Comparison of ENCODE assay signal across 27 cellular contexts in the genomic region with DNA sequence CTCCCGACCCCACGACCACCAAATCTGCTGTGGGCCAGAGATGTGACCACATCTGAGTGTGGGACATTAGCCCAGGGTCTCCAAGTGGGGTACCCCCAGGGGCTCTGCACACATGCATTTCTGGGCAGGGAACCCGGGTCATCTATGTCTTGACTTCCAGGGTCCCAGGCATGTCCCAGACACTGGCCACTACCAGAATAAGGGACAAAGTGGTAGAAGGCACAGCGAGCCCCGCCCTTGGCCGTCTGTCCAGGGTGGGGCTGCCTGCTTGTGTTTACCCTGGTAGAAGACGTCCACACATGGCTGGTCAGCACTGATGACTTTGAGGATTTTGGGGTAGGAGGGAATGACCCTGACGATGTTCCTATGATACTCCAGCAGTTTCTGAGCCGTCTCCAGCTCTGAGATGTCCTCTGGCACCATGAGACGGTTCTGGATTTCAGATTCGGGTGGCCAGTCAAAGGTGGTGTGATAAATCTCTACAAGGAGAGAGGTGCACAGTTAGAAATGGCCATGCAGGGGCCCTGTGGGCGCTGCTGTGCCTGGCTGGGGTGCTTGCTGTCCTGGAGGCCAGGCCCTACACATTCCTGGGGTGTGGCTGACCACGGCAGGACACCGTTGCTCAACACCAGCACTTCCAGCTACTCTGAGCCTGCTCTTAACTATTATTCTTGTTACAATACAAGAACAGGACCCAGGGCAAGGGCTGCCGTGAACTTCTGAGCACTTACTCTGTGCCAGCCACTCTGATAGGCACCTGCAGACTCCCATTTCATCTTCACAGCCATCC. TPM values are rescaled to one million over a fixed set of nuclear protein-coding genes. Genes with fewer than 3 reads are reported as not detected.
"Had no signal": no experiment of that assay in that cellular context is flagged by ENCODE, and none has a peak within 500 bp of the region (broad histone marks: within the 10 kb centered on the region; RNA-seq: fewer than 3 reads in every experiment).

No MANE protein-coding gene starts in this region.

- H3K9me3 ChIP-seq: gastroesophageal sphincter, ovary, right lobe of liver had no signal

- DNase-seq: activated CD4-positive, alpha-beta T cell treated with anti-CD3 and anti-CD28 coated beads for 36 hours; activated CD4-positive, CD25-positive, alpha-beta regulatory T cell; activated CD8-positive, alpha-beta memory T cell treated with anti-CD3 and anti-CD28 coated beads for 24 hours; activated naive CD8-positive, alpha-beta T cell treated with anti-CD3 and anti-CD28 coated beads, Interleukin-2, amount 50 U/mL, for 24 hours; activated T-cell treated with anti-CD3 and anti-CD28 coated beads, Interleukin-2, amount 50 U/mL, for 1 hour; amygdala; effector memory CD8-positive, alpha-beta T cell; erythroblast; left colon; naive B cell; nephron progenitor cell; right lobe of liver; stimulated activated CD4-positive, alpha-beta T cell treated with anti-CD3 and anti-CD28 coated beads, Interleukin-1b, Interleukin-23, amount 100 ng/mL, for 48 hours; stimulated activated CD4-positive, alpha-beta T cell treated with anti-CD3 and anti-CD28 coated beads, Interleukin-4, amount 100 ng/mL, for 4 hours; stimulated activated CD8-positive, alpha-beta memory T cell treated with anti-CD3 and anti-CD28 coated beads, Interleukin-4, amount 100 ng/mL, for 48 hours; stimulated activated naive CD8-positive, alpha-beta T cell treated with anti-CD3 and anti-CD28 coated beads, Interleukin-15, amount 100 ng/mL, for 72 hours; substantia nigra; T-helper 1 cell had no signal

- H3K4me1 ChIP-seq: gastroesophageal sphincter, right lobe of liver had no signal

- H3K36me3 ChIP-seq: gastroesophageal sphincter, ovary, right lobe of liver had no signal

- FAIRE-seq: keratinocyte had no signal

- ATAC-seq: activated CD4-positive, alpha-beta T cell treated with anti-CD3 and anti-CD28 coated beads for 36 hours; activated naive CD8-positive, alpha-beta T cell treated with anti-CD3 and anti-CD28 coated beads, Interleukin-2, amount 50 U/mL, for 24 hours; effector memory CD8-positive, alpha-beta T cell; gastroesophageal sphincter; left colon; right lobe of liver; stimulated activated memory B cell treated with anti-CD40 and anti-IgM and Interleukin-4, amounts not matched to agents 10 μg/mL and 1 μg/mL and 100 μg/mL, for 72 hours; stimulated activated naive CD8-positive, alpha-beta T cell treated with anti-CD3 and anti-CD28 coated beads, Interleukin-15, amount 100 ng/mL, for 72 hours had no signal

- H3K27ac ChIP-seq: coronary artery, gastroesophageal sphincter, hepatocyte, ovary, right lobe of liver had no signal

- H3K4me3 ChIP-seq: coronary artery, gastroesophageal sphincter, hepatocyte, ovary, right lobe of liver, smooth muscle cell had no signal

RNA-seq across cellular contexts. Expression of gene AK8, which starts 51.3 kb away (rescaled TPM):
- total RNA-seq: activated T-helper 1 cell treated with anti-CD3 and anti-CD28 coated beads, Interleukin-12 subunit alpha, Interleukin-12 subunit beta, Interleukin-2, Interleukin-4 antibody, amounts not matched to agents 30 ng/mL and 10 ng/mL and 1 ng/mL, durations not matched to agents 14 hours and 24 hours and 36 hours; fibroblast of villous mesenchyme had no signal
